3 cellular contexts compared by ENCODE assay signal in the genomic region with DNA sequence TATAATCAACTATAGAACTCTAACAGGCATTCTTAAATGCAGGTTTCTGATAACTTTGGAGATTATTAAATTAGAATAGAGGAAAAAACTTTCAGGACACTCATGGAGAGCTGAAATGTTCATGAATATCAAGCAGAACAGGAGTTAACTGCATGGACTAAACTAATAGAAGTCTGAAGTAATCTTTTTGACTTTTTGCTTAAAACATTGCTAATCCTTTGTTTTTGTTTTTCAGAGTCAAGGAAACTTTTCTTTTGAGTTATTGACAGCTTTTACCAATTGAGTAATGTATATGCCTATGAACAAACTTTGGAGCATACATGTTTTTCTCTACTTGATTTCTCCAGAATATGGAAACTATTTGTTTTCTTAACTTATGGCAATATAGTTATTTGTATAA.
"Had no signal": no experiment of that assay in that cellular context is flagged by ENCODE, and none has a peak within 500 bp of the region (broad histone marks: within the 10 kb centered on the region; RNA-seq: fewer than 3 reads in every experiment).

No MANE protein-coding gene starts in this region.

- H3K4me3 ChIP-seq: GM12878 had no signal

- DNase-seq: GDM1, GF-D8 had no signal

- ATAC-seq: GM12878 had no signal
